Comparison of ENCODE assay signal across 23 cellular contexts in the genomic region with DNA sequence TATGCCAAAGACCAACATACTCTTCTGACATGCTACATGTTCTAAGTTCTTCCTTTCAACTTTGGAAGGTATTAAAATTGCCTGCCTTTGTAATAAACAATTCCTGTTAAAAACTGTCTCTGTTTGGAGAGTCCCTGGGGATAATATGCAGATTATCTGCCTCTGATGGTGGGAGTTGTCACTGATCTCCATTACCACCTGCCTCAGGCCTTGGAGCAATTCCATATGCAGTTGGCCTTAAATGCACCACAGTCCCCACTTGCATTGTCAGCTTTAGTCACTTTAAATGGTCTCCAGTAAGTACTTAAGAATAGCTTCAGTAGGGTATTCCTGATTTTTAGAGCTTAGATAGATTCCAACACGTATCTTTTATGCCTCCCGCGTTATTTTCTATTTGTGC.
"Had no signal": no experiment of that assay in that cellular context is flagged by ENCODE, and none has a peak within 500 bp of the region (broad histone marks: within the 10 kb centered on the region; RNA-seq: fewer than 3 reads in every experiment).

No MANE protein-coding gene starts in this region.

- H3K4me1 ChIP-seq: psoas muscle, suprapubic skin, transverse colon, vagina had no signal

- H3K4me3 ChIP-seq: ovary, psoas muscle, suprapubic skin, transverse colon, vagina had no signal

- H3K27ac ChIP-seq: epithelial cell of prostate, ovary, psoas muscle, suprapubic skin, transverse colon, vagina had no signal

- ATAC-seq: activated naive CD8-positive, alpha-beta T cell treated with anti-CD3 and anti-CD28 coated beads, Interleukin-2, amount 50 U/mL, for 24 hours; activated T-cell treated with anti-CD3 and anti-CD28 coated beads, Interleukin-2, amount 50 U/mL, for 4 hours; left cardiac atrium; natural killer cell; psoas muscle; right cardiac atrium; stimulated activated naive CD8-positive, alpha-beta T cell treated with anti-CD3 and anti-CD28 coated beads, Interleukin-15, amount 100 ng/mL, for 72 hours had no signal

- H3K27me3 ChIP-seq: ovary, suprapubic skin, transverse colon, vagina had no signal

- H3K36me3 ChIP-seq: ovary, suprapubic skin, transverse colon, vagina had no signal

- DNase-seq: activated CD4-positive, alpha-beta T cell treated with anti-CD3 and anti-CD28 coated beads, Interleukin-2, amount 50 U/mL, for 1 hour; activated CD8-positive, alpha-beta memory T cell treated with anti-CD3 and anti-CD28 coated beads, Interleukin-2, amount 50 U/mL, for 4 hours; activated naive CD4-positive, alpha-beta T cell treated with anti-CD3 and anti-CD28 coated beads, Interleukin-2, amount 10 ng/mL, durations not matched to agents 7 days and 5 days; activated naive CD8-positive, alpha-beta T cell treated with anti-CD3 and anti-CD28 coated beads, Interleukin-2, amount 50 U/mL, for 24 hours; activated T-cell treated with anti-CD3 and anti-CD28 coated beads, Interleukin-2, amount 50 U/mL, for 4 hours; anterior cingulate cortex; caudate nucleus; endodermal cell; foreskin fibroblast; hippocampal formation; left cardiac atrium; mesenchymal stem cell; natural killer cell; ovary; psoas muscle; right cardiac atrium; small intestine; stimulated activated CD4-positive, alpha-beta T cell treated with anti-CD3 and anti-CD28 coated beads, Interleukin-4, amount 100 ng/mL, for 1 hour; stimulated activated naive CD8-positive, alpha-beta T cell treated with anti-CD3 and anti-CD28 coated beads, Interleukin-15, amount 100 ng/mL, for 72 hours; transverse colon had no signal
